In genomic region chr19:802497-802887, GRCh38 we compare ENCODE assay signal across 9 cellular contexts. TPM values are rescaled to one million over a fixed set of nuclear protein-coding genes. Genes with fewer than 3 reads are reported as not detected.
DNase-seq lines count a peak whose midpoint lies in the region; ATAC-seq and TF ChIP-seq lines count a peak whose summit lies in the region.
"Had no signal": no experiment of that assay in that cellular context is flagged by ENCODE, and none has a peak within 500 bp of the region (broad histone marks: within the 10 kb centered on the region; RNA-seq: fewer than 3 reads in every experiment).

No MANE protein-coding gene starts in this region.

- TF ChIP-seq CTCF in CD8-positive, alpha-beta T cell (IDR thresholded peaks at IDR 0.05), result no peak
- TF ChIP-seq CTCF in VCaP (conservative IDR thresholded peaks at IDR 0.05), result no peak
- no peak for TF ChIP-seq CTCF in lower lobe of right lung (IDR thresholded peaks at IDR 0.05)

- H3K27ac Mint-ChIP-seq in CD8-positive, alpha-beta T cell, result peak overlapping the region; percentile 49

- H3K36me3 Mint-ChIP-seq in CD8-positive, alpha-beta T cell, result peaks cover 52% of the 10 kb centered on the region

- DNase-seq in CD8-positive, alpha-beta T cell, result no peak
- DNase-seq in lower lobe of right lung (no peak), NCI-H345 (lab: John Stamatoyannopoulos, UW) (no peak)
- DNase-seq: naive B cell had no signal

- H3K4me3 ChIP-seq in CD8-positive, alpha-beta T cell (ENCODE audit: low read depth, low read length), result no peak overlapping the region
- peak overlapping the region; percentile 85 for H3K4me3 ChIP-seq in lower lobe of right lung

- H3K4me1 Mint-ChIP-seq in CD8-positive, alpha-beta T cell (ENCODE audit: low read depth), result peaks cover 51% of the 10 kb centered on the region

- intact Hi-C loops in CD8-positive, alpha-beta T cell (cut with DNase I, micrococcal nuclease), result no loop called here
- intact Hi-C loops in lower lobe of right lung (cut with DNase I), result no loop called here

- no peaks in the 10 kb centered on the region for H3K9me3 Mint-ChIP-seq in CD8-positive, alpha-beta T cell
- H3K9me3 Mint-ChIP-seq: naive B cell had no signal

- no peaks in the 10 kb centered on the region for H3K27me3 Mint-ChIP-seq in CD8-positive, alpha-beta T cell (ENCODE audit: low read depth)
- H3K27me3 Mint-ChIP-seq: naive B cell had no signal

- H3K27ac ChIP-seq in CD8-positive, alpha-beta T cell (ENCODE audit: low read depth, low read length), result no peak overlapping the region
- peak overlapping the region; percentile 99; the same call in 1 of the 2 replicates for H3K27ac ChIP-seq in VCaP
- H3K27ac ChIP-seq in lower lobe of right lung, result peak overlapping the region; percentile 96

- H3K9me3 ChIP-seq in CD8-positive, alpha-beta T cell (ENCODE audit: low read length), result no peaks in the 10 kb centered on the region
- no peaks in the 10 kb centered on the region for H3K9me3 ChIP-seq in lower lobe of right lung
- H3K9me3 ChIP-seq: adrenal gland had no signal

- peaks cover 32% of the 10 kb centered on the region for H3K36me3 ChIP-seq in CD8-positive, alpha-beta T cell (ENCODE audit: insufficient read depth, low read length)
- H3K36me3 ChIP-seq in lower lobe of right lung, result peaks cover 78% of the 10 kb centered on the region

- CTCF ChIA-PET in CD8-positive, alpha-beta T cell (lab: Charles Lee), result no interaction called here

- no peak for ATAC-seq in CD8-positive, alpha-beta T cell
- ATAC-seq in lower lobe of right lung (no peak), GM18867 (IDR thresholded peaks at IDR 0.05; ENCODE audit: unreplicated experiment) (no peak), HG02870 (IDR thresholded peaks at IDR 0.05; ENCODE audit: unreplicated experiment) (no peak)

- POLR2A ChIA-PET in CD8-positive, alpha-beta T cell (lab: Charles Lee), result no interaction called here

- peaks cover 46% of the 10 kb centered on the region for H3K4me1 ChIP-seq in CD8-positive, alpha-beta T cell (ENCODE audit: insufficient read depth, low read length)
- H3K4me1 ChIP-seq in lower lobe of right lung, result peaks cover 58% of the 10 kb centered on the region

- H3K27me3 ChIP-seq in CD8-positive, alpha-beta T cell (ENCODE audit: insufficient read depth, low read length), result no peaks in the 10 kb centered on the region
- no peaks in the 10 kb centered on the region for H3K27me3 ChIP-seq in lower lobe of right lung (ENCODE audit: low read depth)
- H3K27me3 ChIP-seq: adrenal gland had no signal

- peak overlapping the region; percentile 32 for H3K4me3 Mint-ChIP-seq in CD8-positive, alpha-beta T cell

RNA-seq across cellular contexts. Expression of gene PTBP1, which starts 5.2 kb away (rescaled TPM):
- 100 to 1,000 TPM; 248 to 266 TPM for total RNA-seq in CD8-positive, alpha-beta T cell
- total RNA-seq in lower lobe of right lung, result 254 TPM

RNA-seq across cellular contexts. Expression of gene PLPPR3, which starts 19.3 kb away (rescaled TPM):
- not detected for total RNA-seq in CD8-positive, alpha-beta T cell
- 2.1 TPM for total RNA-seq in lower lobe of right lung

RNA-seq across cellular contexts. Expression of gene AZU1, which starts 25.1 kb away (rescaled TPM):
- under 1 TPM; 0.69 to 0.87 TPM for total RNA-seq in CD8-positive, alpha-beta T cell
- total RNA-seq in lower lobe of right lung, result 1.7 TPM
- total RNA-seq: urinary bladder had no signal

RNA-seq across cellular contexts. Expression of gene PRTN3, which starts 38.3 kb away (rescaled TPM):
- total RNA-seq in CD8-positive, alpha-beta T cell, result not detected
- not detected for total RNA-seq in lower lobe of right lung

RNA-seq across cellular contexts. Expression of gene ELANE, which starts 49.6 kb away (rescaled TPM):
- total RNA-seq in CD8-positive, alpha-beta T cell, result not detected
- 0.97 TPM for total RNA-seq in lower lobe of right lung
- total RNA-seq: urinary bladder had no signal
